In the genomic region with DNA sequence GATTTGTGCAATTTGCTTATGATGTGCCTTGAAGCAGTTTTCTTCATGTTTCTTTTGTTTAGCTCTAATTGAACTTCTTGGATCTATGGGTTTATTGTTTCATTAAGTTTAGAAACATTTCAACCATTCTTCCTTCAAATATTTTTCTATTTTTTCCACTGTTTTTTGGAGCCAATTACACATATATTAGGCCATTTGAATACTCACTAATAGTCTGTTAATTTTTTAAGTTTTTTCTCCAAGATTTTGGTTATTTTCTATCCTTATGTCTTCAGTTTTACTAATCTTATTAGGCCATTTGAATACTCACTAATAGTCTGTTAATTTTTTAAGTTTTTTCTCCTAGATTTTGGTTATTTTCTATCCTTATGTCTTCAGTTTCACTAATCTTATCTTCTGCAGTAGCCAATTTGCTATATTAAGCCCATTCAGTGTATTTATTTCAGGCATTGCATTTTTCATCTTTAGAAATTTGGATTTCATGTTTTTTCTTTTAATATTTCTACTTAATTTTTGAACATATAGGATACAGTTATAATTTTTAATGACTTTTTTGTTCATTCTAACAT, we compare ENCODE assay signal across 30 cellular contexts.
"Had no signal": no experiment of that assay in that cellular context is flagged by ENCODE, and none has a peak within 500 bp of the region (broad histone marks: within the 10 kb centered on the region; RNA-seq: fewer than 3 reads in every experiment).

No MANE protein-coding gene starts in this region.

- H2AFZ ChIP-seq: hepatocyte, neural progenitor cell had no signal

- H3K79me2 ChIP-seq: hepatocyte had no signal

- H3K27ac ChIP-seq: heart right ventricle, hepatocyte, lower lobe of right lung, neural progenitor cell, neutrophil, ovary, right atrium auricular region, right lobe of liver, upper lobe of right lung had no signal

- H3K4me2 ChIP-seq: hepatocyte, neural progenitor cell, smooth muscle cell had no signal

- H3K9me3 ChIP-seq: lower lobe of right lung, neutrophil, ovary, right lobe of liver, upper lobe of right lung had no signal

- H3K4me3 ChIP-seq: heart right ventricle, hepatocyte, lower lobe of right lung, neural progenitor cell, ovary, right atrium auricular region, right lobe of liver, smooth muscle cell, upper lobe of right lung had no signal

- H3K9ac ChIP-seq: neural progenitor cell had no signal

- H3K27me3 ChIP-seq: heart right ventricle, hepatocyte, neural progenitor cell, neutrophil, ovary, right atrium auricular region, right lobe of liver, upper lobe of right lung had no signal

- H3K36me3 ChIP-seq: heart right ventricle, lower lobe of right lung, neural progenitor cell, neutrophil, ovary, right atrium auricular region, right lobe of liver, upper lobe of right lung had no signal

- DNase-seq: heart right ventricle; kidney glomerular epithelial cell; left cardiac atrium; left ventricle myocardium superior; lower lobe of right lung; mammary epithelial cell; mesenchymal stem cell; naive B cell; natural killer cell; nephron progenitor cell; ovary; right lobe of liver; stimulated activated CD4-positive, alpha-beta T cell treated with anti-CD3 and anti-CD28 coated beads, Interleukin-1b, Interleukin-23, amount 100 ng/mL, for 48 hours; stimulated activated CD4-positive, alpha-beta T cell treated with anti-CD3 and anti-CD28 coated beads, Interleukin-2, amount 100 ng/mL, for 48 hours; stimulated activated CD4-positive, alpha-beta T cell treated with anti-CD3 and anti-CD28 coated beads, Interleukin-4, amount 100 ng/mL, for 4 hours; stimulated activated CD8-positive, alpha-beta memory T cell treated with anti-CD3 and anti-CD28 coated beads, Interleukin-4, amount 100 ng/mL, for 48 hours; stimulated activated naive CD4-positive, alpha-beta T cell treated with Interleukin-2 at 50 U/mL for 16 hours; stimulated activated naive CD8-positive, alpha-beta T cell treated with anti-CD3 and anti-CD28 coated beads, Interleukin-15, amount 100 ng/mL, for 72 hours; substantia nigra; trophoblast cell; upper lobe of right lung had no signal

- ATAC-seq: heart right ventricle; left cardiac atrium; left lobe of liver; left ventricle myocardium superior; lower lobe of right lung; natural killer cell; right lobe of liver; stimulated activated memory B cell treated with anti-CD40 and anti-IgM and Interleukin-4, amounts not matched to agents 10 μg/mL and 1 μg/mL and 100 μg/mL, for 72 hours; stimulated activated naive CD8-positive, alpha-beta T cell treated with anti-CD3 and anti-CD28 coated beads, Interleukin-15, amount 100 ng/mL, for 72 hours; upper lobe of right lung had no signal

- FAIRE-seq: keratinocyte, urothelium cell line had no signal
